ENCODE assay signal across 15 cellular contexts in genomic region chr6:19849196-19849595, GRCh38. TPM values are rescaled to one million over a fixed set of nuclear protein-coding genes. Genes with fewer than 3 reads are reported as not detected.
"Had no signal": no experiment of that assay in that cellular context is flagged by ENCODE, and none has a peak within 500 bp of the region (broad histone marks: within the 10 kb centered on the region; RNA-seq: fewer than 3 reads in every experiment).

No MANE protein-coding gene starts in this region.

- ATAC-seq: activated naive CD4-positive, alpha-beta T cell treated with anti-CD3 and anti-CD28 coated beads, Interleukin-2, amount 50 U/mL, for 72 hours; activated T-cell treated with anti-CD3 and anti-CD28 coated beads, Interleukin-2, amount 50 U/mL, for 4 hours; stimulated activated naive CD8-positive, alpha-beta T cell treated with anti-CD3 and anti-CD28 coated beads, Interleukin-15, Interleukin-2, amounts not matched to agents 100 U/mL and 50 U/mL, for 24 hours had no signal

- H3K9me3 ChIP-seq: neutrophil, sigmoid colon, testis, vagina had no signal

- H3K36me3 ChIP-seq: neutrophil, sigmoid colon, vagina had no signal

- H3K27me3 ChIP-seq: sigmoid colon, testis, vagina had no signal

- DNase-seq: activated CD4-positive, alpha-beta memory T cell treated with anti-CD3 and anti-CD28 coated beads for 36 hours; activated CD4-positive, alpha-beta T cell treated with anti-CD3 and anti-CD28 coated beads for 1 hour; activated effector memory CD4-positive, alpha-beta T cell treated with anti-CD3 and anti-CD28 coated beads, Interleukin-2, amount 50 U/mL, for 16 hours; activated T-cell treated with anti-CD3 and anti-CD28 coated beads, Interleukin-2, amount 50 U/mL, for 4 hours; amniotic stem cell; hippocampal formation; naive B cell; sigmoid colon; stimulated activated CD4-positive, alpha-beta T cell treated with anti-CD3 and anti-CD28 coated beads, Interleukin-12 subunit alpha, Interleukin-12 subunit beta, amount 100 ng/mL, for 4 hours; stimulated activated naive CD8-positive, alpha-beta T cell treated with anti-CD3 and anti-CD28 coated beads, Interleukin-15, Interleukin-2, amounts not matched to agents 100 U/mL and 50 U/mL, for 24 hours; SW 1271; testis had no signal

- H3K4me3 ChIP-seq: sigmoid colon, testis, vagina had no signal

- H3K27ac ChIP-seq: neutrophil, testis, vagina had no signal

RNA-seq across cellular contexts. Expression of gene ID4, which starts 12.0 kb away (rescaled TPM):
- total RNA-seq: activated CD4-positive, alpha-beta memory T cell treated with anti-CD3 and anti-CD28 coated beads for 36 hours; activated naive CD4-positive, alpha-beta T cell treated with anti-CD3 and anti-CD28 coated beads, Interleukin-2, amount 50 U/mL, for 72 hours had no signal
